ENCODE assay signal across 16 cellular contexts in genomic region chr1:208951908-208952307, GRCh38.
DNase-seq lines count a peak whose midpoint lies in the region; ATAC-seq and TF ChIP-seq lines count a peak whose summit lies in the region.
"Had no signal": no experiment of that assay in that cellular context is flagged by ENCODE, and none has a peak within 500 bp of the region (broad histone marks: within the 10 kb centered on the region; RNA-seq: fewer than 3 reads in every experiment).

No MANE protein-coding gene starts in this region.

- no peak overlapping the region for H3K27ac Mint-ChIP-seq in HFFc6
- H3K27ac Mint-ChIP-seq: CD8-positive, alpha-beta T cell; stimulated activated naive CD8-positive, alpha-beta T cell treated with anti-CD3 and anti-CD28 coated beads, Interleukin-15, Interleukin-2, amounts not matched to agents 100 ng/mL and 50 ng/mL, for 24 hours had no signal

- H3K36me3 Mint-ChIP-seq in HFFc6 (ENCODE audit: low read depth), result no peaks in the 10 kb centered on the region
- H3K36me3 Mint-ChIP-seq: CD8-positive, alpha-beta T cell had no signal

- intact Hi-C loops in left colon (cut with DNase I, micrococcal nuclease), result no loop called here

- no peak for TF ChIP-seq CTCF in HFFc6 (IDR thresholded peaks at IDR 0.05)

- peaks cover 21% of the 10 kb centered on the region for H3K9me3 Mint-ChIP-seq in HFFc6

- ATAC-seq in left colon (peak; percentile 93), HG03280 (IDR thresholded peaks at IDR 0.05; ENCODE audit: unreplicated experiment) (no peak)
- ATAC-seq: body of pancreas; CD8-positive, alpha-beta T cell had no signal

- H3K4me1 Mint-ChIP-seq in HFFc6 (ENCODE audit: low read depth), result no peaks in the 10 kb centered on the region

- H3K4me3 Mint-ChIP-seq in HFFc6, result no peak overlapping the region
- H3K4me3 Mint-ChIP-seq: CD8-positive, alpha-beta T cell; stimulated activated naive CD8-positive, alpha-beta T cell treated with anti-CD3 and anti-CD28 coated beads, Interleukin-15, Interleukin-2, amounts not matched to agents 100 ng/mL and 50 ng/mL, for 24 hours had no signal

- DNase-seq in DMS153 (lab: John Stamatoyannopoulos, UW) (peak; percentile 87), LHCN-M2 (ENCODE audit: low read depth) (peak; percentile 18), NCI-H748 (lab: John Stamatoyannopoulos, UW; ENCODE audit: unreplicated experiment) (peak; percentile 87), left colon (peak; percentile 32 to 36), HFFc6 (no peak), DMS114 treated with DMSO at 0.1 percent for 48 hours (lab: John Stamatoyannopoulos, UW; ENCODE audit: unreplicated experiment) (no peak)
- DNase-seq in activated CD4-positive, alpha-beta T cell treated with anti-CD3 and anti-CD28 coated beads for 48 hours, result no peak
- DNase-seq: activated CD4-positive, alpha-beta T cell treated with anti-CD3 and anti-CD28 coated beads, Interleukin-2, amount 50 U/mL, for 1 hour; activated naive CD4-positive, alpha-beta T cell treated with anti-CD3 and anti-CD28 coated beads, Interleukin-2, amount 50 U/mL, for 16 hours; activated T-cell treated with anti-CD3 and anti-CD28 coated beads for 4 hours; body of pancreas; CD8-positive, alpha-beta T cell; mammary epithelial cell; NCI-H226 had no signal

- H3K27me3 Mint-ChIP-seq in HFFc6 (ENCODE audit: insufficient read depth), result no peaks in the 10 kb centered on the region; the same call in 1 of the 2 replicates

Comparison
In these comparisons a context has a peak if more than half of its experiments do, and no peak if none do; other contexts are left out.
1. DNase-seq: peak in DMS153 (single experiment), LHCN-M2 (single experiment), NCI-H748 (single experiment) and left colon (2 of 2); none in activated CD4-positive, alpha-beta T cell treated with anti-CD3 and anti-CD28 coated beads for 48 hours (single experiment), HFFc6 (single experiment) and DMS114 treated with DMSO at 0.1 percent for 48 hours (single experiment).